ENCODE assay signal across 16 cellular contexts in genomic region chr16:87117936-87118335, GRCh38.
DNase-seq lines count a peak whose midpoint lies in the region; ATAC-seq and TF ChIP-seq lines count a peak whose summit lies in the region.
"Had no signal": no experiment of that assay in that cellular context is flagged by ENCODE, and none has a peak within 500 bp of the region (broad histone marks: within the 10 kb centered on the region; RNA-seq: fewer than 3 reads in every experiment).

No MANE protein-coding gene starts in this region.

- no peak overlapping the region for H3K23ac ChIP-seq in neuronal stem cell (ENCODE audit: low read depth, low read length, poor library complexity)

- peak; percentile 71 for DNase-seq in cardiac septum (ENCODE audit: low spot score)
- no peak for DNase-seq in heart right ventricle
- DNase-seq in endothelial cell (ENCODE audit: low spot score), result peak; percentile 30
- DNase-seq in neuronal stem cell (ENCODE audit: low spot score), result no peak
- DNase-seq in OCI-M2 (lab: John Stamatoyannopoulos, UW; ENCODE audit: unreplicated experiment), result no peak
- DNase-seq: 8988T; AML-193; C1 segment of cervical spinal cord; Calu3; CD4-positive, alpha-beta T cell; DMS79; GM23248 had no signal

- H3K36me3 Mint-ChIP-seq in endothelial cell (ENCODE audit: low read depth, unreplicated experiment), result no peaks in the 10 kb centered on the region

- H3K14ac ChIP-seq in neuronal stem cell (ENCODE audit: low read length), result no peak overlapping the region

- no peak overlapping the region for H2AFZ ChIP-seq in neuronal stem cell (ENCODE audit: low read length)
- H2AFZ ChIP-seq: GM23248 had no signal

- H3K18ac ChIP-seq in neuronal stem cell (ENCODE audit: low read length), result peak overlapping the region; percentile 8

- peaks cover 0 to 35% (median 25%) of the 10 kb centered on the region in 7 donors for H3K27me3 ChIP-seq in heart right ventricle
- H3K27me3 ChIP-seq in neuronal stem cell (ENCODE audit: control insufficient read depth in 3 of 3, insufficient read depth in 3 of 3, low read depth in 1 of 3, low read length in 3 of 3), result no peaks in the 10 kb centered on the region

- H3K79me1 ChIP-seq in neuronal stem cell (ENCODE audit: low read depth, low read length), result no peaks in the 10 kb centered on the region

- peaks cover 29% of the 10 kb centered on the region for H3K4me1 Mint-ChIP-seq in endothelial cell (ENCODE audit: unreplicated experiment)

- H3K27ac ChIP-seq in heart right ventricle (no peak overlapping the region), neuronal stem cell (replicated peaks; ENCODE audit: low read length) (no peak overlapping the region)
- H3K27ac ChIP-seq: GM23248 had no signal

- no peak overlapping the region for H2BK15ac ChIP-seq in neuronal stem cell (ENCODE audit: low read length)

- 45 to 52% methylated on average over 12 of the region's 12 CpGs for WGBS in heart right ventricle, 2 donors
- WGBS in neuronal stem cell (ENCODE audit: extremely low coverage in 2 of 2, insufficient read length in 2 of 2, insufficient replicate concordance in 1 of 2), 2 donors, result no CpG with 5 or more reads among the region's 12 CpGs

- TF ChIP-seq CTCF in heart right ventricle (IDR thresholded peaks at IDR 0.05) (no peak), endothelial cell (IDR thresholded peaks at IDR 0.05; ENCODE audit: unreplicated experiment) (no peak)

- H4K8ac ChIP-seq in neuronal stem cell (ENCODE audit: low read depth, low read length), result peak overlapping the region; percentile 3

- no peak overlapping the region for H2AK5ac ChIP-seq in neuronal stem cell (ENCODE audit: low read depth, low read length)

- no peak overlapping the region for H2BK120ac ChIP-seq in neuronal stem cell (ENCODE audit: low read depth, low read length)

- no peak overlapping the region for H3K4me2 ChIP-seq in neuronal stem cell (ENCODE audit: insufficient read depth, low read length, poor library complexity, severe bottlenecking)

- peaks cover 2% of the 10 kb centered on the region for H3K27me3 Mint-ChIP-seq in endothelial cell (ENCODE audit: unreplicated experiment)

- H3K9me3 ChIP-seq in heart right ventricle, result no peaks in the 10 kb centered on the region
- no peaks in the 10 kb centered on the region for H3K9me3 ChIP-seq in neuronal stem cell (replicated peaks in 1 of 2; ENCODE audit: control insufficient read depth in 2 of 2, insufficient read depth in 1 of 2, low read depth in 1 of 2, low read length in 2 of 2)
- H3K9me3 ChIP-seq: HAP-1 had no signal

- no peaks in the 10 kb centered on the region for H3K4me1 ChIP-seq in heart right ventricle
- peaks cover 0 to 2% of the 10 kb centered on the region in 2 donors for H3K4me1 ChIP-seq in neuronal stem cell (ENCODE audit: control insufficient read depth in 2 of 2, insufficient read depth in 1 of 2, low read depth in 1 of 2, low read length in 2 of 2)

- H3K9me3 Mint-ChIP-seq in endothelial cell (ENCODE audit: unreplicated experiment), result no peaks in the 10 kb centered on the region
- H3K9me3 Mint-ChIP-seq: CD4-positive, alpha-beta T cell had no signal

- ATAC-seq in heart right ventricle (no peak), HG02678 (IDR thresholded peaks at IDR 0.05; ENCODE audit: unreplicated experiment) (no peak), HG02981 (IDR thresholded peaks at IDR 0.05; ENCODE audit: unreplicated experiment) (no peak)
- ATAC-seq: GM12878 had no signal

- H2BK5ac ChIP-seq in neuronal stem cell (ENCODE audit: low read length), result no peak overlapping the region

- H3K27ac Mint-ChIP-seq in endothelial cell (ENCODE audit: unreplicated experiment), result peak overlapping the region; percentile 80
- H3K27ac Mint-ChIP-seq: CD4-positive, alpha-beta T cell had no signal

- intact Hi-C loops in cardiac septum (cut with DNase I), result no loop called here
- intact Hi-C loops in heart right ventricle (cut with DNase I), result no loop called here

- H4K91ac ChIP-seq in neuronal stem cell (ENCODE audit: low read depth, low read length, poor library complexity), result no peak overlapping the region

- H3K4me3 ChIP-seq in heart right ventricle (no peak overlapping the region), neuronal stem cell (ENCODE audit: low read length in 2 of 2) (peak overlapping the region in 1 of 2 donors; percentile 50)
- H3K4me3 ChIP-seq: GM12878, GM23248, HAP-1 had no signal

- H3K4ac ChIP-seq in neuronal stem cell (ENCODE audit: low read length), result no peak overlapping the region

- no peak overlapping the region for H2BK12ac ChIP-seq in neuronal stem cell (ENCODE audit: low read length)

- H3K36me3 ChIP-seq in heart right ventricle (no peaks in the 10 kb centered on the region), neuronal stem cell (replicated peaks in 1 of 2; ENCODE audit: control insufficient read depth in 2 of 2, insufficient read depth in 2 of 2, low read length in 2 of 2) (no peaks in the 10 kb centered on the region)
- H3K36me3 ChIP-seq: HAP-1 had no signal

- H3K9ac ChIP-seq in neuronal stem cell (ENCODE audit: low read depth, low read length, poor library complexity), result no peak overlapping the region
- H3K9ac ChIP-seq: GM23248 had no signal

- H3K4me3 Mint-ChIP-seq in endothelial cell (ENCODE audit: unreplicated experiment), result no peak overlapping the region
- H3K4me3 Mint-ChIP-seq: CD4-positive, alpha-beta T cell had no signal

Comparison
In these comparisons a context has a peak if more than half of its experiments do, and no peak if none do; other contexts are left out.
1. DNase-seq: peak in cardiac septum (single experiment) and endothelial cell (single experiment); none in heart right ventricle (0 of 2), neuronal stem cell (single experiment) and OCI-M2 (single experiment).